22 cellular contexts compared by ENCODE assay signal in genomic region chr14:85811340-85811739, GRCh38.
A peak's percentile ranks its signal among the peaks of the same experiment; 100 is the strongest.
DNase-seq lines count a peak whose midpoint lies in the region; ATAC-seq, FAIRE-seq and TF ChIP-seq lines count a peak whose summit lies in the region.
"Had no signal": no experiment of that assay in that cellular context is flagged by ENCODE, and none has a peak within 500 bp of the region (broad histone marks: within the 10 kb centered on the region; RNA-seq: fewer than 3 reads in every experiment).

No MANE protein-coding gene starts in this region.

- dilution Hi-C loops in mammary epithelial cell (cut with HindIII; ENCODE audit: low sequenced_read_pairs): no loop called here

- BruUV-seq in MCF 10A (replicated peaks; lab: Mats Ljungman, UMichigan) (no TSS peak), mammary epithelial cell (replicated peaks; lab: Mats Ljungman, UMichigan) (no TSS peak)

- no peak for TF ChIP-seq CTCF in MCF 10A (IDR thresholded peaks at IDR 0.05; ENCODE audit: unreplicated experiment)
- no peak for TF ChIP-seq CTCF in mammary epithelial cell (conservative IDR thresholded peaks at IDR 0.05 in 1 of 2, IDR thresholded peaks at IDR 0.05 in 1 of 2; ENCODE audit: extremely low read depth in 1 of 2, insufficient read depth in 1 of 2, low read depth in 1 of 2, low read length in 2 of 2)
- TF ChIP-seq CTCF in osteoblast (IDR thresholded peaks at IDR 0.05; ENCODE audit: extremely low read depth, low read depth, low read length): no peak
- no peak for TF ChIP-seq CTCF in pancreas (IDR thresholded peaks at IDR 0.05)

- WGBS in mammary epithelial cell (ENCODE audit: low coverage, missing lambda C conversion rate): 13% methylated on average over 1 of the region's 1 CpG
- 49 to 50% methylated on average over 1 of the region's 1 CpG for WGBS in pancreas, 2 donors

- H3K4me3 ChIP-seq in mammary epithelial cell (replicated peaks in 1 of 3; ENCODE audit: insufficient read depth in 1 of 3, low read depth in 2 of 3, low read length in 3 of 3) (no peak overlapping the region), osteoblast (ENCODE audit: insufficient read depth, low read length) (no peak overlapping the region), pancreas (no peak overlapping the region)
- H3K4me3 ChIP-seq: Peyer's patch, SJSA1 had no signal

- H4K20me1 ChIP-seq in mammary epithelial cell (ENCODE audit: insufficient read depth, low read length) (no peaks in the 10 kb centered on the region), osteoblast (ENCODE audit: insufficient read depth, low read length) (no peaks in the 10 kb centered on the region)

- H3K4me1 Mint-ChIP-seq in MCF 10A (ENCODE audit: insufficient read depth, unreplicated experiment): peaks cover 11% of the 10 kb centered on the region
- H3K4me1 Mint-ChIP-seq: CD14-positive monocyte had no signal

- H3K4me2 ChIP-seq in mammary epithelial cell (ENCODE audit: insufficient read depth, low read depth, low read length): no peak overlapping the region
- no peak overlapping the region for H3K4me2 ChIP-seq in osteoblast (ENCODE audit: insufficient read depth, low read length)

- CTCF ChIA-PET in MCF 10A (lab: Yijun Ruan, JAX) (interaction anchor here (0.6 to 0.7 kb wide), 2 partner anchors 9 to 226 kb away, joined by 3 to 4 read pairs; no protein-coding TSS in a partner anchor), mammary epithelial cell (lab: Charles Lee; ENCODE audit: low non-redundant PET) (no interaction called here)

- FAIRE-seq in pancreas (lab: Jason Lieb, UNC): no peak

- no peaks in the 10 kb centered on the region for H3K27me3 Mint-ChIP-seq in MCF 10A (ENCODE audit: insufficient read depth, unreplicated experiment)
- H3K27me3 Mint-ChIP-seq: IgD-negative memory B cell had no signal

- H2AFZ ChIP-seq in mammary epithelial cell (ENCODE audit: low read depth, low read length) (no peak overlapping the region), osteoblast (ENCODE audit: low read length) (no peak overlapping the region)

- H3K79me2 ChIP-seq in mammary epithelial cell (ENCODE audit: insufficient read depth, low read length): no peaks in the 10 kb centered on the region
- H3K79me2 ChIP-seq in osteoblast (ENCODE audit: insufficient read depth, low read length): no peaks in the 10 kb centered on the region

- POLR2A ChIA-PET in MCF 10A (lab: Yijun Ruan, JAX): no interaction called here

- H3K9me3 ChIP-seq in mammary epithelial cell (replicated peaks; ENCODE audit: insufficient read depth, low read length) (no peaks in the 10 kb centered on the region), osteoblast (ENCODE audit: low read depth, low read length) (no peaks in the 10 kb centered on the region), pancreas (no peaks in the 10 kb centered on the region)
- H3K9me3 ChIP-seq: Peyer's patch, SJSA1 had no signal

- ATAC-seq in GM18909 (IDR thresholded peaks at IDR 0.05; ENCODE audit: poor library complexity, unreplicated experiment): no peak
- no peak for ATAC-seq in pancreas

- peak; percentile 22 for DNase-seq in MCF 10A (ENCODE audit: unreplicated experiment)
- no peak for DNase-seq in mammary epithelial cell
- DNase-seq in NCI-H69 (lab: John Stamatoyannopoulos, UW): peak; percentile 42
- DNase-seq in iPS-NIHi7 (ENCODE audit: extremely low spot score): peak; percentile 23
- DNase-seq in osteoblast (ENCODE audit: insufficient read length, low spot score, missing footprints): no peak
- DNase-seq in ureter (ENCODE audit: low spot score): no peak
- no peak for DNase-seq in pancreas
- DNase-seq: 8988T; DMS79 treated with DMSO at 0.1 percent for 48 hours; H7; Karpas-422; MM.1S; NCI-H1092 treated with DMSO at 0.1 percent for 48 hours; NCI-H146; NCI-H2081; NCI-H226; NK-92 treated with Interleukin-12 subunit alpha and Interleukin-12 subunit beta, amount 100 ng/mL, for 24 hours; Peyer's patch had no signal

- intact Hi-C loops in MCF 10A (cut with micrococcal nuclease): no loop called here
- intact Hi-C loops in mammary epithelial cell (cut with micrococcal nuclease): no loop called here
- intact Hi-C loops in pancreas (cut with DNase I): no loop called here

- peaks cover 6% of the 10 kb centered on the region for H3K9me3 Mint-ChIP-seq in MCF 10A (ENCODE audit: unreplicated experiment)

- no peak overlapping the region for H3K27ac ChIP-seq in mammary epithelial cell (ENCODE audit: insufficient read depth, low read depth, low read length)
- no peak overlapping the region for H3K27ac ChIP-seq in osteoblast (ENCODE audit: low read depth, low read length)
- no peak overlapping the region for H3K27ac ChIP-seq in pancreas
- H3K27ac ChIP-seq: Peyer's patch, SJSA1 had no signal

- no peaks in the 10 kb centered on the region for H3K36me3 ChIP-seq in mammary epithelial cell (ENCODE audit: insufficient read depth, low read length)
- H3K36me3 ChIP-seq in osteoblast (ENCODE audit: insufficient read depth, low read length): no peaks in the 10 kb centered on the region
- H3K36me3 ChIP-seq in pancreas: no peaks in the 10 kb centered on the region
- H3K36me3 ChIP-seq: Peyer's patch, SJSA1 had no signal

- H3K36me3 Mint-ChIP-seq in MCF 10A (ENCODE audit: insufficient read depth, unreplicated experiment): no peaks in the 10 kb centered on the region
- H3K36me3 Mint-ChIP-seq: CD14-positive monocyte, IgD-negative memory B cell had no signal

- no peaks in the 10 kb centered on the region for H3K4me1 ChIP-seq in mammary epithelial cell (ENCODE audit: insufficient read depth, low read length)
- H3K4me1 ChIP-seq in osteoblast (ENCODE audit: insufficient read depth, low read length): no peaks in the 10 kb centered on the region
- no peaks in the 10 kb centered on the region for H3K4me1 ChIP-seq in pancreas
- H3K4me1 ChIP-seq: Peyer's patch, SJSA1 had no signal

- no peak overlapping the region for H3K4me3 Mint-ChIP-seq in MCF 10A (ENCODE audit: unreplicated experiment)
- H3K4me3 Mint-ChIP-seq: CD14-positive monocyte, IgD-negative memory B cell had no signal

- no peaks in the 10 kb centered on the region for H3K27me3 ChIP-seq in mammary epithelial cell (ENCODE audit: insufficient read depth, low read length)
- H3K27me3 ChIP-seq in osteoblast (ENCODE audit: insufficient read depth, low read length): no peaks in the 10 kb centered on the region
- H3K27me3 ChIP-seq in pancreas: no peaks in the 10 kb centered on the region
- H3K27me3 ChIP-seq: Peyer's patch, SJSA1 had no signal

- in situ Hi-C loops in mammary epithelial cell (cut with MboI; ENCODE audit: low sequenced_read_pairs in 2 of 2): no loop called here

- H3K27ac Mint-ChIP-seq in MCF 10A (ENCODE audit: low read depth, unreplicated experiment): peak overlapping the region; percentile 44
- H3K27ac Mint-ChIP-seq: CD14-positive monocyte, IgD-negative memory B cell had no signal

- no peak overlapping the region for H3K9ac ChIP-seq in mammary epithelial cell (ENCODE audit: insufficient read depth, low read length)

Comparison
In these comparisons a context has a peak if more than half of its experiments do, and no peak if none do; other contexts are left out.
1. DNase-seq: peak in MCF 10A (single experiment), NCI-H69 (single experiment) and iPS-NIHi7 (single experiment); none in mammary epithelial cell (single experiment), osteoblast (single experiment), ureter (single experiment) and pancreas (0 of 6).